Comparison of ENCODE assay signal across 17 cellular contexts in the genomic region with DNA sequence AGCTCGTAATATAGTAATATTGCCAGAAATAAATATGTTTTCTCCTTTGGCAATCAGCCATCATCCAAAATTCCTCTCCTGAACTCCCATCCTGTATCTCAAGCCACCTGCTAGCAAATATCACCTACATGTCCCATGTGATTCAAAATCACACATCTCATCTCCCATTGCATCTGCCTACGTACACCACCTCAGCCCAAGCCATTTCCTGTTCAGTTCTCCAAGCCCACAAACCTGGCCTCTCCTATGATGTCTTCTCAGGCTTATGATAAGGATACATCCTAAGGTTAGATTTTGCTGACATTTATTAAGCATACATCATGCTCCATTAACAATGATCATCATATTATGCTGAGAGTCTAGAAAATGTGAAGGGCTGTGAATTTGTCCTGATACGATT. TPM values are rescaled to one million over a fixed set of nuclear protein-coding genes. Genes with fewer than 3 reads are reported as not detected.
DNase-seq lines count a peak whose midpoint lies in the region; ATAC-seq and TF ChIP-seq lines count a peak whose summit lies in the region.
"Had no signal": no experiment of that assay in that cellular context is flagged by ENCODE, and none has a peak within 500 bp of the region (broad histone marks: within the 10 kb centered on the region; RNA-seq: fewer than 3 reads in every experiment).

No MANE protein-coding gene starts in this region.

- POLR2A ChIA-PET in WTC11 (lab: Charles Lee) = interaction anchor here (0.6 kb wide), 1 partner anchor 203 kb away, joined by 4 read pairs; no protein-coding TSS in a partner anchor

- H3K27ac Mint-ChIP-seq in CD4-positive, CD25-positive, alpha-beta regulatory T cell = peak overlapping the region in 2 of 3 donors; percentile 5 to 53
- H3K27ac Mint-ChIP-seq in Calu3 (ENCODE audit: unreplicated experiment) (peak overlapping the region; percentile 33), WTC11 (peak overlapping the region; percentile 14)
- peak overlapping the region; percentile 1 to 44 for H3K27ac Mint-ChIP-seq in effector memory CD8-positive, alpha-beta T cell

- no peak overlapping the region for H3K4me3 Mint-ChIP-seq in CD4-positive, CD25-positive, alpha-beta regulatory T cell
- H3K4me3 Mint-ChIP-seq in Calu3 (ENCODE audit: low read depth, unreplicated experiment) (no peak overlapping the region), WTC11 (no peak overlapping the region)
- H3K4me3 Mint-ChIP-seq in effector memory CD8-positive, alpha-beta T cell = no peak overlapping the region
- H3K4me3 Mint-ChIP-seq: IgD-negative memory B cell had no signal

- intact Hi-C loops in Calu3 (cut with micrococcal nuclease; ENCODE audit: unreplicated experiment) (no loop called here), posterior cingulate gyrus (cut with DNase I) (no loop called here)

- no peaks in the 10 kb centered on the region for H3K27me3 Mint-ChIP-seq in CD4-positive, CD25-positive, alpha-beta regulatory T cell
- H3K27me3 Mint-ChIP-seq in Calu3 (ENCODE audit: unreplicated experiment) (no peaks in the 10 kb centered on the region), WTC11 (ENCODE audit: low read depth) (no peaks in the 10 kb centered on the region)
- H3K27me3 Mint-ChIP-seq in effector memory CD8-positive, alpha-beta T cell = no peaks in the 10 kb centered on the region
- H3K27me3 Mint-ChIP-seq: IgD-negative memory B cell had no signal

- no TSS peak for BruUV-seq in Calu3 (replicated peaks; lab: Mats Ljungman, UMichigan)

- peaks cover 13% of the 10 kb centered on the region for H3K36me3 Mint-ChIP-seq in CD4-positive, CD25-positive, alpha-beta regulatory T cell
- H3K36me3 Mint-ChIP-seq in Calu3 (ENCODE audit: insufficient read depth, unreplicated experiment) (peaks cover 67% of the 10 kb centered on the region), WTC11 (peaks cover 26% of the 10 kb centered on the region)
- peaks cover 13% of the 10 kb centered on the region for H3K36me3 Mint-ChIP-seq in effector memory CD8-positive, alpha-beta T cell (ENCODE audit: insufficient read depth)

- H3K27ac ChIP-seq in CD4-positive, CD25-positive, alpha-beta regulatory T cell (ENCODE audit: insufficient read depth, low read length, poor library complexity, severe bottlenecking) = no peak overlapping the region
- H3K27ac ChIP-seq: SJSA1 had no signal

- no peak for DNase-seq in CD4-positive, CD25-positive, alpha-beta regulatory T cell
- no peak for DNase-seq in Calu3
- no peak for DNase-seq in WTC11 (ENCODE audit: low spot score)
- no peak for DNase-seq in effector memory CD8-positive, alpha-beta T cell
- no peak for DNase-seq in posterior cingulate gyrus
- DNase-seq in pons (ENCODE audit: low spot score) = no peak
- DNase-seq in kidney glomerular epithelial cell (lab: John Stamatoyannopoulos, UW) = no peak
- DNase-seq: C1 segment of cervical spinal cord, Caco-2, DMS53, NCI-H1105 treated with DMSO at 0.1 percent for 48 hours, NCI-H187, NCI-H446, NCI-H748 treated with DMSO at 0.1 percent for 48 hours, PC-3 had no signal

- no peak for ATAC-seq in CD4-positive, CD25-positive, alpha-beta regulatory T cell (ENCODE audit: low read depth in 2 of 2)
- no peak for ATAC-seq in WTC11
- no peak for ATAC-seq in effector memory CD8-positive, alpha-beta T cell (replicated peaks)
- ATAC-seq: PC-3 had no signal

- H3K36me3 ChIP-seq in CD4-positive, CD25-positive, alpha-beta regulatory T cell (ENCODE audit: control insufficient read depth, insufficient read depth, low read length) = peaks cover 24% of the 10 kb centered on the region

- H3K4me1 ChIP-seq in CD4-positive, CD25-positive, alpha-beta regulatory T cell (ENCODE audit: control insufficient read depth, insufficient read depth, low read length, poor library complexity, severe bottlenecking) = no peaks in the 10 kb centered on the region
- H3K4me1 ChIP-seq: SJSA1 had no signal

- CTCF ChIA-PET in Calu3 (lab: Charles Lee) (no interaction called here), WTC11 (lab: Charles Lee) (no interaction called here)

- H3K4me3 ChIP-seq in CD4-positive, CD25-positive, alpha-beta regulatory T cell (ENCODE audit: low read depth, low read length) = no peak overlapping the region
- H3K4me3 ChIP-seq: SJSA1 had no signal

- H3K27me3 ChIP-seq in CD4-positive, CD25-positive, alpha-beta regulatory T cell (ENCODE audit: control insufficient read depth, insufficient read depth, low read length) = no peaks in the 10 kb centered on the region
- H3K27me3 ChIP-seq: SJSA1 had no signal

- peaks cover 11 to 22% (median 14%) of the 10 kb centered on the region in 4 donors for H3K4me1 Mint-ChIP-seq in CD4-positive, CD25-positive, alpha-beta regulatory T cell
- H3K4me1 Mint-ChIP-seq in Calu3 (ENCODE audit: low read depth, unreplicated experiment) = peaks cover 18% of the 10 kb centered on the region
- no peaks in the 10 kb centered on the region for H3K4me1 Mint-ChIP-seq in WTC11
- peaks cover 4 to 9% of the 10 kb centered on the region in 2 donors for H3K4me1 Mint-ChIP-seq in effector memory CD8-positive, alpha-beta T cell (ENCODE audit: low read depth in 2 of 2)

- TF ChIP-seq CTCF in Calu3 (IDR thresholded peaks at IDR 0.05; ENCODE audit: unreplicated experiment) (no peak), WTC11 (IDR thresholded peaks at IDR 0.05) (no peak)

- no peaks in the 10 kb centered on the region for H3K9me3 Mint-ChIP-seq in CD4-positive, CD25-positive, alpha-beta regulatory T cell
- H3K9me3 Mint-ChIP-seq in Calu3 (ENCODE audit: low read depth, unreplicated experiment) = no peaks in the 10 kb centered on the region
- peaks cover 5% of the 10 kb centered on the region for H3K9me3 Mint-ChIP-seq in WTC11
- no peaks in the 10 kb centered on the region for H3K9me3 Mint-ChIP-seq in effector memory CD8-positive, alpha-beta T cell
- H3K9me3 Mint-ChIP-seq: IgD-negative memory B cell had no signal

- no peaks in the 10 kb centered on the region for H3K9me3 ChIP-seq in CD4-positive, CD25-positive, alpha-beta regulatory T cell (ENCODE audit: control insufficient read depth in 2 of 2, low read length in 2 of 2)
- H3K9me3 ChIP-seq: Caco-2, SJSA1 had no signal

TF ChIP-seq in WTC11, 78 proteins besides CTCF, POLR2A, EP300 and RAD21 (continues in another document):
- TF ChIP-seq, protein P1, sequence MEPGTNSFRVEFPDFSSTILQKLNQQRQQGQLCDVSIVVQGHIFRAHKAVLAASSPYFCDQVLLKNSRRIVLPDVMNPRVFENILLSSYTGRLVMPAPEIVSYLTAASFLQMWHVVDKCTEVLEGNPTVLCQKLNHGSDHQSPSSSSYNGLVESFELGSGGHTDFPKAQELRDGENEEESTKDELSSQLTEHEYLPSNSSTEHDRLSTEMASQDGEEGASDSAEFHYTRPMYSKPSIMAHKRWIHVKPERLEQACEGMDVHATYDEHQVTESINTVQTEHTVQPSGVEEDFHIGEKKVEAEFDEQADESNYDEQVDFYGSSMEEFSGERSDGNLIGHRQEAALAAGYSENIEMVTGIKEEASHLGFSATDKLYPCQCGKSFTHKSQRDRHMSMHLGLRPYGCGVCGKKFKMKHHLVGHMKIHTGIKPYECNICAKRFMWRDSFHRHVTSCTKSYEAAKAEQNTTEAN (CRISPR knock-in tag; IDR thresholded peaks at IDR 0.05) = no peak
- TF ChIP-seq, protein P2, sequence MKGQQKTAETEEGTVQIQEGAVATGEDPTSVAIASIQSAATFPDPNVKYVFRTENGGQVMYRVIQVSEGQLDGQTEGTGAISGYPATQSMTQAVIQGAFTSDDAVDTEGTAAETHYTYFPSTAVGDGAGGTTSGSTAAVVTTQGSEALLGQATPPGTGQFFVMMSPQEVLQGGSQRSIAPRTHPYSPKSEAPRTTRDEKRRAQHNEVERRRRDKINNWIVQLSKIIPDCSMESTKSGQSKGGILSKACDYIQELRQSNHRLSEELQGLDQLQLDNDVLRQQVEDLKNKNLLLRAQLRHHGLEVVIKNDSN (CRISPR knock-in tag; IDR thresholded peaks at IDR 0.05) = no peak
- TF ChIP-seq, protein P3, sequence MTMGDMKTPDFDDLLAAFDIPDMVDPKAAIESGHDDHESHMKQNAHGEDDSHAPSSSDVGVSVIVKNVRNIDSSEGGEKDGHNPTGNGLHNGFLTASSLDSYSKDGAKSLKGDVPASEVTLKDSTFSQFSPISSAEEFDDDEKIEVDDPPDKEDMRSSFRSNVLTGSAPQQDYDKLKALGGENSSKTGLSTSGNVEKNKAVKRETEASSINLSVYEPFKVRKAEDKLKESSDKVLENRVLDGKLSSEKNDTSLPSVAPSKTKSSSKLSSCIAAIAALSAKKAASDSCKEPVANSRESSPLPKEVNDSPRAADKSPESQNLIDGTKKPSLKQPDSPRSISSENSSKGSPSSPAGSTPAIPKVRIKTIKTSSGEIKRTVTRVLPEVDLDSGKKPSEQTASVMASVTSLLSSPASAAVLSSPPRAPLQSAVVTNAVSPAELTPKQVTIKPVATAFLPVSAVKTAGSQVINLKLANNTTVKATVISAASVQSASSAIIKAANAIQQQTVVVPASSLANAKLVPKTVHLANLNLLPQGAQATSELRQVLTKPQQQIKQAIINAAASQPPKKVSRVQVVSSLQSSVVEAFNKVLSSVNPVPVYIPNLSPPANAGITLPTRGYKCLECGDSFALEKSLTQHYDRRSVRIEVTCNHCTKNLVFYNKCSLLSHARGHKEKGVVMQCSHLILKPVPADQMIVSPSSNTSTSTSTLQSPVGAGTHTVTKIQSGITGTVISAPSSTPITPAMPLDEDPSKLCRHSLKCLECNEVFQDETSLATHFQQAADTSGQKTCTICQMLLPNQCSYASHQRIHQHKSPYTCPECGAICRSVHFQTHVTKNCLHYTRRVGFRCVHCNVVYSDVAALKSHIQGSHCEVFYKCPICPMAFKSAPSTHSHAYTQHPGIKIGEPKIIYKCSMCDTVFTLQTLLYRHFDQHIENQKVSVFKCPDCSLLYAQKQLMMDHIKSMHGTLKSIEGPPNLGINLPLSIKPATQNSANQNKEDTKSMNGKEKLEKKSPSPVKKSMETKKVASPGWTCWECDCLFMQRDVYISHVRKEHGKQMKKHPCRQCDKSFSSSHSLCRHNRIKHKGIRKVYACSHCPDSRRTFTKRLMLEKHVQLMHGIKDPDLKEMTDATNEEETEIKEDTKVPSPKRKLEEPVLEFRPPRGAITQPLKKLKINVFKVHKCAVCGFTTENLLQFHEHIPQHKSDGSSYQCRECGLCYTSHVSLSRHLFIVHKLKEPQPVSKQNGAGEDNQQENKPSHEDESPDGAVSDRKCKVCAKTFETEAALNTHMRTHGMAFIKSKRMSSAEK (CRISPR knock-in tag; IDR thresholded peaks at IDR 0.05; ENCODE audit: borderline replicate concordance) = no peak

RNA-seq across cellular contexts. Expression of a gene that starts 31.9 kb away (rescaled TPM):
- 46.1 TPM for total RNA-seq in CD4-positive, CD25-positive, alpha-beta regulatory T cell
- 100 to 1,000 TPM; 108 to 161 (median 133) TPM for polyA plus RNA-seq in CD4-positive, CD25-positive, alpha-beta regulatory T cell
- 58.1 and 72.5 TPM in 2 replicates for total RNA-seq in Calu3 (2022)
- total RNA-seq in WTC11 (2021) = 30.2 to 31.6 TPM (median 30.7 TPM) in 3 replicates

RNA-seq across cellular contexts. Expression of a gene that starts 37.2 kb away (rescaled TPM):
- 32.5 TPM for total RNA-seq in CD4-positive, CD25-positive, alpha-beta regulatory T cell
- 10 to 100 TPM; 13.0 to 17.6 (median 15.5) TPM for polyA plus RNA-seq in CD4-positive, CD25-positive, alpha-beta regulatory T cell
- total RNA-seq in Calu3 (2022) (100 and 101 TPM in 2 replicates), WTC11 (2021) (32.8 to 36.8 TPM (median 34.1 TPM) in 3 replicates)
